Comparison of ENCODE assay signal across 20 cellular contexts in the genomic region with DNA sequence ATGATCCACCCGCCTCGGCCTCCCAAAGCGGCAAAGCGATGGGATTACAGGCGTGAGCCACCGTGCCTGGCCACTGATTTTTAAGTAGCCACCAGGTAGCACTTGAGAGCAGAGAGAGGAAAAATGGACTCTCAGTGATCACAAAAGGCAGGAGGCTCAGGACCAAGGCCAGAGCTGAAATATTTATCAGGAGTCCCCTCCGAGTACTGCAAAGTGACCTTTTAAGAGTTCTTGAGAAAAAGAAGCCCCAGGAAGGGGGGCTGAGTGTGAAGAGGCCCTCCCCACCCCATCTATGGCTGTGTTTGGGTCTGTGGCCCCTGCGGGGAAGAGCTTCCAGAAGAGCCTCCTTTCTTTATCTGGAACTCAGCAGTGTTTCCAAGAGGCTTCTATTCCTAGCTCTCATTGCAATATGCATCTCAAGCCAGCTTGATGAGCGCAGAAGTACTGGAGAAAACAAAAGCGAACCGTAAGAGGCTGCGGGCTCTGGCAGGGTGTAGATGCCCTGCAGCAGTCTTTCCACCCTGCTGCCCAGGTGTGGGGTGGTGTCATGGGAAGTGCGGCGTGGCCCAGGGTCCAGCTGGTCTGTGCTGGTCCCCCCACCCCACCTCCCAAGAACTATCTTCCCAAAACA.
"Had no signal": no experiment of that assay in that cellular context is flagged by ENCODE, and none has a peak within 500 bp of the region (broad histone marks: within the 10 kb centered on the region; RNA-seq: fewer than 3 reads in every experiment).

No MANE protein-coding gene starts in this region.

- H3K36me3 Mint-ChIP-seq: activated naive CD4-positive, alpha-beta T cell treated with anti-CD3 and anti-CD28 coated beads, Interleukin-2, amount 50 U/mL, for 24 hours had no signal

- H3K4me3 Mint-ChIP-seq: activated CD4-positive, alpha-beta T cell treated with anti-CD3 and anti-CD28 coated beads, Interleukin-2, amount 10 ng/mL, durations not matched to agents 7 days and 5 days; activated naive CD4-positive, alpha-beta T cell treated with anti-CD3 and anti-CD28 coated beads, Interleukin-2, amount 50 U/mL, for 24 hours; activated T-cell treated with anti-CD3 and anti-CD28 coated beads, Interleukin-2, amount 50 U/mL, for 4 hours; dendritic cell treated with granulocyte-macrophage colony-stimulating factor and Interleukin-4, amounts not matched to agents 40 ng/mL and 50 ng/mL, for 4 days; nephron progenitor cell had no signal

- H3K27me3 ChIP-seq: ascending aorta, breast epithelium, right atrium auricular region, tibial artery had no signal

- H3K27ac Mint-ChIP-seq: activated naive CD4-positive, alpha-beta T cell treated with anti-CD3 and anti-CD28 coated beads, Interleukin-2, amount 50 U/mL, for 24 hours; dendritic cell treated with granulocyte-macrophage colony-stimulating factor and Interleukin-4, amounts not matched to agents 40 ng/mL and 50 ng/mL, for 4 days; nephron progenitor cell; progenitor cell of endocrine pancreas had no signal

- H3K27ac ChIP-seq: ascending aorta, breast epithelium, right atrium auricular region, tibial artery had no signal

- H3K36me3 ChIP-seq: ascending aorta, breast epithelium, right atrium auricular region, tibial artery had no signal

- ATAC-seq: left colon had no signal

- H3K27me3 Mint-ChIP-seq: activated CD4-positive, alpha-beta T cell treated with anti-CD3 and anti-CD28 coated beads, Interleukin-2, amount 10 ng/mL, durations not matched to agents 7 days and 5 days; activated naive CD4-positive, alpha-beta T cell treated with anti-CD3 and anti-CD28 coated beads, Interleukin-2, amount 50 U/mL, for 24 hours; dendritic cell treated with granulocyte-macrophage colony-stimulating factor and Interleukin-4, amounts not matched to agents 40 ng/mL and 50 ng/mL, for 4 days; progenitor cell of endocrine pancreas had no signal

- H3K4me1 Mint-ChIP-seq: activated naive CD4-positive, alpha-beta T cell treated with anti-CD3 and anti-CD28 coated beads, Interleukin-2, amount 50 U/mL, for 24 hours had no signal

- DNase-seq: activated CD4-positive, alpha-beta T cell treated with anti-CD3 and anti-CD28 coated beads, Interleukin-2, amount 10 ng/mL, durations not matched to agents 7 days and 5 days; activated CD8-positive, alpha-beta memory T cell treated with anti-CD3 and anti-CD28 coated beads, Interleukin-2, amount 50 U/mL, for 4 hours; activated effector memory CD4-positive, alpha-beta T cell treated with Interleukin-2 at 50 U/mL for 16 hours; activated T-cell treated with anti-CD3 and anti-CD28 coated beads, Interleukin-2, amount 50 U/mL, for 4 hours; cerebellar nuclear complex; effector CD8-positive, alpha-beta T cell; left colon; midbrain; nephron progenitor cell; stimulated activated CD4-positive, alpha-beta T cell treated with anti-CD3 and anti-CD28 coated beads, Interleukin-12 subunit alpha, Interleukin-12 subunit beta, amount 100 ng/mL, for 4 hours; stimulated activated naive CD8-positive, alpha-beta T cell treated with anti-CD3 and anti-CD28 coated beads, Interleukin-15, Interleukin-2, amounts not matched to agents 100 U/mL and 50 U/mL, for 24 hours; substantia nigra; tibial artery had no signal

- H3K4me1 ChIP-seq: ascending aorta, breast epithelium, right atrium auricular region, tibial artery had no signal

- H3K9me3 Mint-ChIP-seq: activated naive CD4-positive, alpha-beta T cell treated with anti-CD3 and anti-CD28 coated beads, Interleukin-2, amount 50 U/mL, for 24 hours had no signal

- H3K4me3 ChIP-seq: ascending aorta, breast epithelium, lung, right atrium auricular region, tibial artery had no signal
